ENCODE assay signal across 1 cellular context in the genomic region with DNA sequence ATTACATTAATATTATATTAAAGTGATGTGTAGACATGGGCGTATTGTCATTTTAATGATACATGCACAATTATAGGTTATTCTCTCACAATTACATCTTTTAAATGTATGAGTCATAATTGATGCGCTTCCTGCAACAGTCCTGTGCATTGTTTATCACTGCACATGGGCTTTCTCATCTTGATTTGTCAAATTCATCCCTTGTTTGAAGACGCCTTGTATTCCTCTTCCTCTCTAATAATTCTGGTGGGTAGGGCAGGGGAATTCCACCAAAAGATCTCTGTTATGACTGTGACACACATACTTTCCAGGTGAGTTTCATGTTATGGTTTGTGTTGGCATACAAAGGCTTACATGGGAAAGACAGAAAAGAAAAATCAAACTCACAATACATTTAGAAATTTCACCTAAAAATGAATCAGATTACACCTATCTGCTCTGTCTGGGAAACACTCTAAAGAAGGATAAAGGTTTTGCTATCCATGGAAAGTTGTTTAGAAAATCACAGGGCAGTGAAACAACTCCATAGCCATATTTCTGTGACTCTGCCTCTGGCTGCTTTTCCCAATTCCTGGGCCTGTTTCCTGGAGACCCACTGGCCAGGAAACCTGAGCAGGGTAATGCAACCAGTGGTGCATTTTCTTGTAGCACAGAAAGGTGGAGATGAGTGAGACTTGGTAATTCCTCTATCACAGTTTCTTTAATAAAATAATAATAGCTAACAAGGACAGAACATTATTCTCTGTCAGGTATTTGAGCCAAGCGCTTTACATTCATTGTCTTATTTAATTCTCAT.
A peak's percentile ranks its signal among the peaks of the same experiment; 100 is the strongest.
TF ChIP-seq lines count a peak whose summit lies in the region.

No MANE protein-coding gene starts in this region.

TF ChIP-seq in endothelial cell of umbilical vein, 7 proteins besides CTCF, POLR2A, EP300 and RAD21:
- TF ChIP-seq FOS (IDR thresholded peaks at IDR 0.05; ENCODE audit: borderline replicate concordance, insufficient read depth, low read length) (peak; percentile 5), JUN (IDR thresholded peaks at IDR 0.05; ENCODE audit: borderline replicate concordance, insufficient read depth, insufficient read length, low read depth) (peak; percentile 30), EZH2 (IDR thresholded peaks at IDR 0.05; ENCODE audit: borderline replicate concordance, low read depth, low read length, severe bottlenecking) (no peak), GATA2 (IDR thresholded peaks at IDR 0.05; ENCODE audit: insufficient read depth, insufficient read length, low read depth, low read length) (no peak), MYC (IDR thresholded peaks at IDR 0.05; ENCODE audit: low read depth, low read length) (no peak), POLR2AphosphoS5 (IDR thresholded peaks at IDR 0.05; ENCODE audit: insufficient read depth, low read depth, low read length) (no peak)
- TF ChIP-seq, protein P1, sequence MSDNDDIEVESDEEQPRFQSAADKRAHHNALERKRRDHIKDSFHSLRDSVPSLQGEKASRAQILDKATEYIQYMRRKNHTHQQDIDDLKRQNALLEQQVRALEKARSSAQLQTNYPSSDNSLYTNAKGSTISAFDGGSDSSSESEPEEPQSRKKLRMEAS (IDR thresholded peaks at IDR 0.05; ENCODE audit: insufficient read depth, insufficient read length): no peak
